Comparison of ENCODE assay signal across 27 cellular contexts in the genomic region with DNA sequence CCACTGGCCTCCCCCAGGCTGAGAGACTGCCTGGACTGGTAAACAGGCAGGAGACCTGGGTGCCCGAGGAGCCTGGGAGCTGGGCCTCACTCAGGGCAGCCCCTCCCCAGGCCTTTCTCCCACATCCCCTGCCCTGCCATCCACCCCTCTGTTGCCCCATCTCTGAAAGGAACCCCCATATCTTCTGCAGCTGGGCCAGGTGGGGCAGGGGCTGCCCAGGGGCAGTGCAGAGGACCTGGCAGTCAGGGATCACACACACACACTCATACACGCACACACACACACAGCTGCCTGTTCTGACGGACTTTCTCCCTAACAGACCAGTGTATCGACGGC. TPM values are rescaled to one million over a fixed set of nuclear protein-coding genes. Genes with fewer than 3 reads are reported as not detected.
DNase-seq lines count a peak whose midpoint lies in the region; ATAC-seq and TF ChIP-seq lines count a peak whose summit lies in the region.
"Had no signal": no experiment of that assay in that cellular context is flagged by ENCODE, and none has a peak within 500 bp of the region (broad histone marks: within the 10 kb centered on the region; RNA-seq: fewer than 3 reads in every experiment).

No MANE protein-coding gene starts in this region.

- no peaks in the 10 kb centered on the region for H3K4me1 ChIP-seq in right cardiac atrium (ENCODE audit: control insufficient read depth, insufficient read depth, low read length)
- no peaks in the 10 kb centered on the region for H3K4me1 ChIP-seq in aorta (ENCODE audit: control insufficient read depth in 1 of 2, insufficient read depth in 2 of 2, low read length in 2 of 2)

- H3K4me3 Mint-ChIP-seq in activated naive CD8-positive, alpha-beta T cell treated with anti-CD3 and anti-CD28 coated beads, Interleukin-2, amount 50 U/mL, for 24 hours: no peak overlapping the region
- H3K4me3 Mint-ChIP-seq: CD4-positive, alpha-beta memory T cell had no signal

- H3K36me3 ChIP-seq in aorta (ENCODE audit: control insufficient read depth in 1 of 2, insufficient read depth in 2 of 2, low read length in 1 of 2): no peaks in the 10 kb centered on the region

- TF ChIP-seq CTCF in RWPE1 (conservative IDR thresholded peaks at IDR 0.05; ENCODE audit: low read depth): no peak

- POLR2A ChIA-PET in RWPE1 (lab: Yijun Ruan, JAX; ENCODE audit: low non-redundant PET): no interaction called here

- 89% methylated on average over 5 of the region's 5 CpGs for WGBS in right cardiac atrium
- 95 to 98% methylated on average over 5 of the region's 5 CpGs for WGBS in aorta, 2 donors

- ATAC-seq in left ventricle myocardium superior (no peak), right cardiac atrium (no peak), aorta (ENCODE audit: low FRiP score) (no peak), HG03469 (IDR thresholded peaks at IDR 0.05; ENCODE audit: unreplicated experiment) (no peak)
- ATAC-seq in activated naive CD8-positive, alpha-beta T cell treated with anti-CD3 and anti-CD28 coated beads, Interleukin-2, amount 50 U/mL, for 24 hours: no peak

- H3K36me3 Mint-ChIP-seq in activated naive CD8-positive, alpha-beta T cell treated with anti-CD3 and anti-CD28 coated beads, Interleukin-2, amount 50 U/mL, for 24 hours (ENCODE audit: low read depth): no peaks in the 10 kb centered on the region
- H3K36me3 Mint-ChIP-seq: CD4-positive, alpha-beta memory T cell had no signal

- H3K4me3 ChIP-seq in right cardiac atrium (ENCODE audit: low read length) (no peak overlapping the region), aorta (ENCODE audit: low read length in 2 of 2) (no peak overlapping the region)
- H3K4me3 ChIP-seq: PC-9 had no signal

- no peaks in the 10 kb centered on the region for H3K4me1 Mint-ChIP-seq in activated naive CD8-positive, alpha-beta T cell treated with anti-CD3 and anti-CD28 coated beads, Interleukin-2, amount 50 U/mL, for 24 hours

- H3K9me3 ChIP-seq in right cardiac atrium (ENCODE audit: control insufficient read depth, low read length) (no peaks in the 10 kb centered on the region), aorta (ENCODE audit: control insufficient read depth, low read length) (no peaks in the 10 kb centered on the region)

- CTCF ChIA-PET in RWPE1 (lab: Yijun Ruan, JAX): interaction anchor here (1.0 kb wide), 1 partner anchor 35 kb away, joined by 3 read pairs; no protein-coding TSS in a partner anchor

- H3K27me3 Mint-ChIP-seq in activated naive CD8-positive, alpha-beta T cell treated with anti-CD3 and anti-CD28 coated beads, Interleukin-2, amount 50 U/mL, for 24 hours: no peaks in the 10 kb centered on the region
- H3K27me3 Mint-ChIP-seq: CD4-positive, alpha-beta memory T cell had no signal

- no peaks in the 10 kb centered on the region for H3K27me3 ChIP-seq in right cardiac atrium (ENCODE audit: control insufficient read depth, insufficient read depth)
- H3K27me3 ChIP-seq in aorta (ENCODE audit: control insufficient read depth in 1 of 2, insufficient read depth in 2 of 2, low read length in 1 of 2): no peaks in the 10 kb centered on the region

- intact Hi-C loops in left ventricle myocardium superior (cut with micrococcal nuclease) (no loop called here), right cardiac atrium (cut with DNase I) (no loop called here), aorta (cut with DNase I) (no loop called here)

- no peaks in the 10 kb centered on the region for H3K9me3 Mint-ChIP-seq in activated naive CD8-positive, alpha-beta T cell treated with anti-CD3 and anti-CD28 coated beads, Interleukin-2, amount 50 U/mL, for 24 hours
- H3K9me3 Mint-ChIP-seq: CD4-positive, alpha-beta memory T cell had no signal

- DNase-seq in left ventricle myocardium superior: peak; percentile 19
- DNase-seq in right cardiac atrium: no peak
- no peak for DNase-seq in RWPE1 (ENCODE audit: low spot score)
- DNase-seq in left kidney (ENCODE audit: low read depth, low spot score): peak; percentile 49
- DNase-seq in aorta: peak; percentile 22 to 70
- DNase-seq in activated naive CD8-positive, alpha-beta T cell treated with anti-CD3 and anti-CD28 coated beads, Interleukin-2, amount 50 U/mL, for 24 hours: no peak
- DNase-seq: C1 segment of cervical spinal cord; CD4-positive, alpha-beta memory T cell; COR-L47; DMS79 treated with DMSO at 0.1 percent for 48 hours; GF-D8; KBM-7; MM.1S; NCI-H1048; NCI-H1694; NCI-H2029 treated with DMSO at 0.1 percent for 48 hours; NCI-H446 treated with DMSO at 0.1 percent for 48 hours; NCI-H526; NCI-H82; NK-92 treated with Interleukin-12 subunit alpha and Interleukin-12 subunit beta, amount 100 ng/mL, for 24 hours; PC-9; SHP77 treated with DMSO at 0.1 percent for 48 hours had no signal

- H3K27ac ChIP-seq in right cardiac atrium (ENCODE audit: low read length): no peak overlapping the region
- peak overlapping the region; percentile 2; the same call in 1 of the 2 replicates for H3K27ac ChIP-seq in RWPE1
- no peak overlapping the region for H3K27ac ChIP-seq in aorta (ENCODE audit: low read depth in 1 of 2, low read length in 2 of 2)
- H3K27ac ChIP-seq: PC-9 had no signal

- no peak overlapping the region for H3K27ac Mint-ChIP-seq in activated naive CD8-positive, alpha-beta T cell treated with anti-CD3 and anti-CD28 coated beads, Interleukin-2, amount 50 U/mL, for 24 hours
- H3K27ac Mint-ChIP-seq: CD4-positive, alpha-beta memory T cell had no signal

RNA-seq across cellular contexts. Expression of gene LCN2, which starts 3.5 kb away (rescaled TPM):
- total RNA-seq in left ventricle myocardium superior (0.32 TPM), right cardiac atrium (not detected), aorta (1 to 10 TPM in 1 of 2 donors, under 1 TPM in 1; 0.84 to 1.1 TPM)
- polyA plus RNA-seq in right cardiac atrium (0.16 TPM), aorta (1 to 10 TPM in 1 of 2 donors, under 1 TPM in 1; 0.90 to 5.6 TPM)
- total RNA-seq: A673; CD4-positive, alpha-beta memory T cell; HT1080; LHCN-M2; RPMI7951 had no signal
- polyA plus RNA-seq: CD4-positive, alpha-beta memory T cell had no signal

RNA-seq across cellular contexts. Expression of gene BBLN, which starts 7.3 kb away (rescaled TPM):
- total RNA-seq in left ventricle myocardium superior: 41.7 TPM
- 10 to 100 TPM; 41.6 to 58.0 (median 49.1) TPM for total RNA-seq in right cardiac atrium
- 138 TPM for polyA plus RNA-seq in right cardiac atrium
- 10 to 100 TPM; 46.7 to 54.3 TPM for total RNA-seq in aorta
- polyA plus RNA-seq in aorta: 100 to 1,000 TPM; 164 to 278 TPM

RNA-seq across cellular contexts. Expression of gene PTGES2, which starts 25.2 kb away (rescaled TPM):
- 157 TPM for total RNA-seq in left ventricle myocardium superior
- total RNA-seq in right cardiac atrium: 100 to 1,000 TPM; 122 to 128 (median 126) TPM
- 162 TPM for polyA plus RNA-seq in right cardiac atrium
- 10 to 100 TPM; 37.1 to 38.5 TPM for total RNA-seq in aorta
- polyA plus RNA-seq in aorta: 10 to 100 TPM; 29.9 to 56.2 TPM

RNA-seq across cellular contexts. Expression of gene CIZ1, which starts 38.6 kb away (rescaled TPM):
- 76.6 TPM for total RNA-seq in left ventricle myocardium superior
- total RNA-seq in right cardiac atrium: 10 to 100 TPM; 75.9 to 81.5 (median 81.0) TPM
- polyA plus RNA-seq in right cardiac atrium: 39.0 TPM
- 100 to 1,000 TPM in 1 of 2 donors, 10 to 100 TPM in 1; 82.3 to 117 TPM for total RNA-seq in aorta
- 10 to 100 TPM; 38.4 to 67.2 TPM for polyA plus RNA-seq in aorta

RNA-seq across cellular contexts. Expression of gene DNM1, which starts 50.4 kb away (rescaled TPM):
- total RNA-seq in left ventricle myocardium superior (5.4 TPM), right cardiac atrium (1 to 10 TPM; 4.4 to 7.4 (median 5.8) TPM), aorta (100 to 1,000 TPM in 1 of 2 donors, 1 to 10 TPM in 1; 9.3 to 114 TPM)
- polyA plus RNA-seq in right cardiac atrium (6.0 TPM), aorta (1 to 10 TPM in 1 of 2 donors, under 1 TPM in 1; 0.43 to 2.1 TPM)
- polyA plus RNA-seq: CD4-positive, alpha-beta memory T cell had no signal

Comparison
In these comparisons a context has a peak if more than half of its experiments do, and no peak if none do; other contexts are left out.
1. DNase-seq: peak in left ventricle myocardium superior (single experiment), left kidney (single experiment) and aorta (2 of 2); none in right cardiac atrium (0 of 3), RWPE1 (single experiment) and activated naive CD8-positive, alpha-beta T cell treated with anti-CD3 and anti-CD28 coated beads, Interleukin-2, amount 50 U/mL, for 24 hours (single experiment).